8 cellular contexts compared by ENCODE assay signal in the genomic region with DNA sequence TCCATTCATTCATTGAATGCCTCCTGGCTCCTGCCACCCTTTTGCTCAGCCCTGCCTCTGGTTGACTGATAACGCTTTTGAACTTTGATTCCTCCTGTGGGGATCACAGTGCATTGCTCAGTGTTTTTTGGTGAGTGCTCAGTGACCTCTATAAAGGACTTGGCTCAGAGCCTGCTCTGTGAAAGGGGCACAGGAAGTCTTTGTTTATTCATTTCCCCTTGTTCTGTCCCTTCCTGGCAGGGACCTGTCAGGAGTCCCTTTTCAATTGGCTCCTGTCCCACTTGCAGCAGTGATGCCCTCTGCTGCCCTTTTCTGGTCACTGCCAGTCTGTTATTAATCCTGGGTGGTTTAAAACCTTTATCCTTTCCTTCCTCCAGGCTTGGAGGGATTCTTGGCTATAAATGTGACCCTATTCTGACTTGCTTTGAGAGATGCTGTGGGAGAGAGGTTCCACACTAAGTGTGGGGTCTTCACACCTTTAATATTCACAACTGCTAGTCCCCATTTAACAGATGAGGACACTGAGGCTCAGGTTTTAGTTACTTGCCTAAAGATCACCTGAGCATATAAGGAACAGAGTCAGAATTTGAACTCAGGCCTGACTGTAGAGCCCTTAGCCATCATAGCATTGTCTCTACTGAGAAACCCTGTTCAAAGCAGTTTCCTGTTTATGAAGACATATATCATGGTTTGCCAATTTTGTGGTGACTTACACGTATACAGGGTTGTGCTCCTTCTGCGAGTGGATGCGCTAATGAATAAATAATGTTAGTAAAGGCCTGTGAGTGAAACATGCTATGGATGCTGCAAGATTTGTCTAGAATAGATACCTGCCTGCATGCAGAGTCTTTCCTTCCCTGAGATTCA. TPM values are rescaled to one million over a fixed set of nuclear protein-coding genes. Genes with fewer than 3 reads are reported as not detected.
DNase-seq lines count a peak whose midpoint lies in the region; ATAC-seq and TF ChIP-seq lines count a peak whose summit lies in the region.

No MANE protein-coding gene starts in this region.

- peak; percentile 80 for TF ChIP-seq CTCF in GM10248 (IDR thresholded peaks at IDR 0.05; ENCODE audit: control extremely low read depth, extremely low read depth, low read depth, missing control alignments)
- TF ChIP-seq CTCF in colonic mucosa (IDR thresholded peaks at IDR 0.05): peak; percentile 84

- POLR2A ChIA-PET in GM10248 (lab: Yijun Ruan, JAX): no interaction called here

- H3K4me3 ChIP-seq in colonic mucosa: no peak overlapping the region

- H3K9me3 ChIP-seq in colonic mucosa: no peaks in the 10 kb centered on the region

- H3K9ac ChIP-seq in colonic mucosa (ENCODE audit: low read depth in 2 of 2, low read length in 2 of 2): no peak overlapping the region

- DNase-seq in GM10248 (ENCODE audit: extremely low spot score) (peak; percentile 75), NCI-H446 treated with DMSO at 0.1 percent for 48 hours (lab: John Stamatoyannopoulos, UW) (peak; percentile 17), colonic mucosa (peak; percentile 86), left lobe of liver (ENCODE audit: low spot score) (peak; percentile 93)
- DNase-seq in activated CD4-positive, alpha-beta T cell treated with anti-CD3 and anti-CD28 coated beads for 1 hour: peak; percentile 47
- DNase-seq in stimulated activated CD4-positive, alpha-beta T cell treated with anti-CD3 and anti-CD28 coated beads, TNF-alpha, amount 100 ng/mL, for 4 hours (ENCODE audit: low read depth in 3 of 3): peak; percentile 28 to 57 (median 44)

- CTCF ChIA-PET in GM10248 (lab: Yijun Ruan, JAX): interaction anchor here (1.0 to 3.5 kb wide), 4 partner anchors 23 to 237 kb away, joined by 3 to 28 read pairs (median 4); no protein-coding TSS in a partner anchor

- H3K27ac ChIP-seq in colonic mucosa: no peak overlapping the region

- intact Hi-C loops in colonic mucosa (cut with DNase I): loop anchor here (5.0 to 10.0 kb wide), 2 partner anchors 58 to 110 kb away; a partner anchor contains a TSS

- ATAC-seq in HG02623 (IDR thresholded peaks at IDR 0.05; ENCODE audit: unreplicated experiment) (peak; percentile 42), left lobe of liver (peak; percentile 96), HG03571 (IDR thresholded peaks at IDR 0.05; ENCODE audit: unreplicated experiment) (no peak)

- H3K4me1 ChIP-seq in colonic mucosa: no peaks in the 10 kb centered on the region

- no peaks in the 10 kb centered on the region for H3K27me3 ChIP-seq in colonic mucosa

- H3K36me3 ChIP-seq in colonic mucosa: no peaks in the 10 kb centered on the region

RNA-seq across cellular contexts. Expression of a gene that starts 23.2 kb away (rescaled TPM):
- total RNA-seq in colonic mucosa: 10 to 100 TPM; 28.9 to 35.3 TPM
- total RNA-seq in left lobe of liver: 12.9 TPM

Comparison
In these comparisons a context has a peak if more than half of its experiments do, and no peak if none do; other contexts are left out.
1. DNase-seq: peak in every context shown above with its lines; median percentile 93 in left lobe of liver; 86 in colonic mucosa; 75 in GM10248; 47 in activated CD4-positive, alpha-beta T cell treated with anti-CD3 and anti-CD28 coated beads for 1 hour; 44 in stimulated activated CD4-positive, alpha-beta T cell treated with anti-CD3 and anti-CD28 coated beads, TNF-alpha, amount 100 ng/mL, for 4 hours; 17 in NCI-H446 treated with DMSO at 0.1 percent for 48 hours.